ENCODE assay signal across 29 cellular contexts in the genomic region with DNA sequence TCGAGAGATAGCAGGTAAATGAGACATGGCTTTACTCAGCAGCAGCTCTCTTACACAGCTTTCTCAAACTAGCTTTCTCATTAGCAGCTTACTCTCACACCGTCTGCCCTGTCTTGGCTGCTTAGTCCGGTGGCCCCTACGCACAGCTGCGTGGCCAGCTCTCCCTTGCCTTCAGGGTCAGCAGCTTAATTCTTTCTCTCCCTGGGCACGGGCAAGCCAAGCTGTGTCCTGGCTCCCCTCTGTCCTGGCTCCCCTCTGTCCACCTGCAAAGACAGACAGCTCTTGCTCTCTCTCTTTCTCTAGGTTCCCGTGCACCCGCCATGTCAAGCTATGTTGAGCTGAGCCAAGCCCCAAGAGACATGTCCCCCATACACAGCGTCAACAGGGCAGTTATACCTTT. TPM values are rescaled to one million over a fixed set of nuclear protein-coding genes. Genes with fewer than 3 reads are reported as not detected.
DNase-seq lines count a peak whose midpoint lies in the region; ATAC-seq and TF ChIP-seq lines count a peak whose summit lies in the region.
"Had no signal": no experiment of that assay in that cellular context is flagged by ENCODE, and none has a peak within 500 bp of the region (broad histone marks: within the 10 kb centered on the region; RNA-seq: fewer than 3 reads in every experiment).

No MANE protein-coding gene starts in this region.

- H3K9me3 ChIP-seq in WERI-Rb-1 (ENCODE audit: severe bottlenecking) = no peaks in the 10 kb centered on the region
- H3K9me3 ChIP-seq in spleen = no peaks in the 10 kb centered on the region
- no peaks in the 10 kb centered on the region for H3K9me3 ChIP-seq in tibial artery
- H3K9me3 ChIP-seq: BE2C, BLaER1 had no signal

- H3K4me1 ChIP-seq in spleen (peaks cover 0 to 10% (median 3%) of the 10 kb centered on the region in 6 donors), tibial artery (peaks cover 0 to 8% (median 0%) of the 10 kb centered on the region in 4 donors)
- H3K4me1 ChIP-seq: BE2C had no signal

- 81 to 98% (median 93%) methylated on average over 8 to 9 of the region's 9 CpGs for WGBS in spleen, 5 donors

- ATAC-seq in HG02970 (IDR thresholded peaks at IDR 0.05; ENCODE audit: low FRiP score, unreplicated experiment) = no peak
- no peak for ATAC-seq in HG03378 (IDR thresholded peaks at IDR 0.05; ENCODE audit: unreplicated experiment)
- ATAC-seq: GM12878 had no signal

- H3K27me3 ChIP-seq in WERI-Rb-1 (ENCODE audit: insufficient read depth, low read depth, severe bottlenecking) = peaks cover 2% of the 10 kb centered on the region
- H3K27me3 ChIP-seq in spleen (replicated peaks in 1 of 7) = peaks cover 0 to 27% (median 0%) of the 10 kb centered on the region in 7 donors
- no peaks in the 10 kb centered on the region for H3K27me3 ChIP-seq in tibial artery
- H3K27me3 ChIP-seq: BE2C had no signal

- no peak overlapping the region for H3K4me3 ChIP-seq in WERI-Rb-1 (ENCODE audit: low read depth, low read length)
- H3K4me3 ChIP-seq in spleen = no peak overlapping the region
- no peak overlapping the region for H3K4me3 ChIP-seq in tibial artery
- H3K4me3 ChIP-seq: BLaER1, GM12878 had no signal

- H3K27ac ChIP-seq in WERI-Rb-1 (no peak overlapping the region), caudate nucleus (ENCODE audit: low read depth, low read length) (peak overlapping the region; percentile 42), spleen (no peak overlapping the region), tibial artery (no peak overlapping the region)
- H3K27ac ChIP-seq: BLaER1 had no signal

- peak; percentile 50 for DNase-seq in WERI-Rb-1
- no peak for DNase-seq in caudate nucleus (lab: John Stamatoyannopoulos, UW)
- DNase-seq in posterior vena cava (ENCODE audit: low spot score) = peak; percentile 29
- DNase-seq in spleen = peak; percentile 65
- DNase-seq in tibial artery = no peak
- DNase-seq in NCI-H69 (lab: John Stamatoyannopoulos, UW) = no peak
- DNase-seq: 8988T; ACHN; BE2C; C1 segment of cervical spinal cord; CD4-positive, alpha-beta memory T cell; CD4-positive, CD25-positive, alpha-beta regulatory T cell; CD8-positive, alpha-beta memory T cell; COR-L47; DMS 273 treated with DMSO at 0.1 percent for 48 hours; DMS153; DMS53; DMS79; DND-41; EL; GDM1 had no signal

- intact Hi-C loops in posterior vena cava (cut with DNase I) (no loop called here), spleen (cut with DNase I; ENCODE audit: low total_unique reads) (no loop called here), tibial artery (cut with DNase I; ENCODE audit: low total_unique reads) (no loop called here)

- H3K36me3 ChIP-seq in WERI-Rb-1 (no peaks in the 10 kb centered on the region), spleen (no peaks in the 10 kb centered on the region), tibial artery (no peaks in the 10 kb centered on the region)
- H3K36me3 ChIP-seq: BE2C, BLaER1 had no signal

- TF ChIP-seq POLR2A in spleen (IDR thresholded peaks at IDR 0.05) = no peak

- TF ChIP-seq CTCF in WERI-Rb-1 (IDR thresholded peaks at IDR 0.05; ENCODE audit: low read depth, low read length) = no peak
- TF ChIP-seq CTCF in spleen (IDR thresholded peaks at IDR 0.05 in 8 of 11, conservative IDR thresholded peaks at IDR 0.05 in 3 of 11) = no peak
- no peak for TF ChIP-seq CTCF in tibial artery (IDR thresholded peaks at IDR 0.05)

RNA-seq across cellular contexts. Expression of a gene that starts 39.4 kb away (rescaled TPM):
- total RNA-seq in posterior vena cava (1 to 10 TPM; 2.8 to 7.9 TPM), spleen (10 to 100 TPM in 3 of 7 donors, 1 to 10 TPM in 4; 6.6 to 13.8 (median 8.3) TPM)
- 1 to 10 TPM; 2.0 to 2.7 (median 2.4) TPM for polyA plus RNA-seq in spleen
- total RNA-seq: G401 had no signal

RNA-seq across cellular contexts. Expression of a gene that starts 56.7 kb away (rescaled TPM):
- total RNA-seq in posterior vena cava = not detected
- total RNA-seq in spleen = under 1 TPM in 6 of 7 donors, not detected in 1; 0.14 to 0.24 (median 0.17) TPM
- polyA plus RNA-seq in spleen = 1 to 10 TPM in 1 of 3 donors, under 1 TPM in 2; 0.35 to 1.0 (median 0.96) TPM
- total RNA-seq: A673; CD8-positive, alpha-beta memory T cell; Daoy; G401; GM12878 had no signal
- polyA plus RNA-seq: AG04450; CD8-positive, alpha-beta memory T cell had no signal

Comparison
In these comparisons a context has a peak if more than half of its experiments do, and no peak if none do; other contexts are left out.
1. DNase-seq: peak in WERI-Rb-1 (single experiment), posterior vena cava (single experiment) and spleen (single experiment); none in caudate nucleus (0 of 61), tibial artery (0 of 2) and NCI-H69 (single experiment).